Comparison of ENCODE assay signal across 21 cellular contexts in genomic region chr2:6990871-6991270, GRCh38.
DNase-seq lines count a peak whose midpoint lies in the region; ATAC-seq, FAIRE-seq and TF ChIP-seq lines count a peak whose summit lies in the region.
"Had no signal": no experiment of that assay in that cellular context is flagged by ENCODE, and none has a peak within 500 bp of the region (broad histone marks: within the 10 kb centered on the region; RNA-seq: fewer than 3 reads in every experiment).

No MANE protein-coding gene starts in this region.

- no peaks in the 10 kb centered on the region for H4K20me1 ChIP-seq in K562 (replicated peaks; ENCODE audit: control insufficient read depth, insufficient read depth, low read length)
- H4K20me1 ChIP-seq: BLaER1 had no signal

- DNase-seq in A549 (ENCODE audit: low read depth in 1 of 2, low spot score in 1 of 2) (no peak), K562 (ENCODE audit: extremely low read depth in 1 of 4, low spot score in 3 of 4) (no peak), dorsolateral prefrontal cortex (no peak), spleen (no peak), right lobe of liver (no peak), omental fat pad (ENCODE audit: low spot score) (no peak), HT-29 (ENCODE audit: low spot score) (no peak)
- DNase-seq: Caco-2; CD4-positive, CD25-positive, alpha-beta regulatory T cell; CD8-positive, alpha-beta T cell; DMS79; EL; GDM1; GM23248; H9 had no signal

- H3K4me2 ChIP-seq in A549 (no peak overlapping the region), K562 (ENCODE audit: insufficient read depth, low read length) (no peak overlapping the region)
- H3K4me2 ChIP-seq: BLaER1 had no signal

- TF ChIP-seq CTCF in A549 (IDR thresholded peaks at IDR 0.05) (no peak), K562 (IDR thresholded peaks at IDR 0.05 in 2 of 3, conservative IDR thresholded peaks at IDR 0.05 in 1 of 3; ENCODE audit: insufficient read depth in 2 of 3, low read depth in 1 of 3, low read length in 3 of 3) (no peak), dorsolateral prefrontal cortex (IDR thresholded peaks at IDR 0.05 in 54 of 56, conservative IDR thresholded peaks at IDR 0.05 in 2 of 56; ENCODE audit: low read depth in 1 of 56, partially characterized antibody in 56 of 56) (no peak), spleen (IDR thresholded peaks at IDR 0.05 in 8 of 11, conservative IDR thresholded peaks at IDR 0.05 in 3 of 11) (no peak), right lobe of liver (IDR thresholded peaks at IDR 0.05) (no peak), omental fat pad (IDR thresholded peaks at IDR 0.05) (no peak)

- FAIRE-seq in A549 (lab: Jason Lieb, UNC) (no peak), K562 (lab: Jason Lieb, UNC) (no peak)
- FAIRE-seq: GM12878, GM19239 had no signal

- no peak overlapping the region for H3K4me3 ChIP-seq in A549
- no peak overlapping the region for H3K4me3 ChIP-seq in K562
- H3K4me3 ChIP-seq in dorsolateral prefrontal cortex, result no peak overlapping the region
- H3K4me3 ChIP-seq in spleen, result no peak overlapping the region
- H3K4me3 ChIP-seq in right lobe of liver, result no peak overlapping the region
- H3K4me3 ChIP-seq: BLaER1, GM12878, GM23248 had no signal

- WGBS in A549 (ENCODE audit: missing lambda C conversion rate), result 82% methylated on average over 3 of the region's 3 CpGs
- WGBS in K562 (ENCODE audit: insufficient coverage, low coverage, missing lambda C conversion rate), result 53% methylated on average over 3 of the region's 3 CpGs
- WGBS in spleen, 5 donors, result 89 to 98% (median 94%) methylated on average over 3 of the region's 3 CpGs
- WGBS in right lobe of liver (ENCODE audit: insufficient coverage, low coverage, low lambda C conversion rate, missing lambda C conversion rate), result 96% methylated on average over 3 of the region's 3 CpGs

- TF ChIP-seq EP300 in A549 (IDR thresholded peaks at IDR 0.05), result no peak
- TF ChIP-seq EP300 in K562 (IDR thresholded peaks at IDR 0.05; ENCODE audit: low read length), result no peak

- H3K4me1 ChIP-seq in A549 (0 out of 3 replicates have a peak, but pooled peaks cover 4% of the 10 kb centered on the region), K562 (replicated peaks in 1 of 2; ENCODE audit: control insufficient read depth in 2 of 2, insufficient read depth in 2 of 2, low read length in 2 of 2) (peaks cover 3 to 7% of the 10 kb centered on the region in 2 experiments; a peak in 3 of 5 replicates), spleen (peaks cover 19 to 64% (median 41%) of the 10 kb centered on the region in 6 donors), right lobe of liver (no peaks in the 10 kb centered on the region)
- H3K4me1 ChIP-seq: Caco-2 had no signal

- CTCF ChIA-PET in A549 (lab: Yijun Ruan, JAX) (interaction anchor here (0.6 to 1.3 kb wide), 3 partner anchors 17 to 107 kb away, joined by 3 read pairs; no protein-coding TSS in a partner anchor), K562 (lab: Yijun Ruan, JAX; ENCODE audit: low intra/inter-chr PET ratio) (no interaction called here)

- no peak overlapping the region for H2AFZ ChIP-seq in K562 (ENCODE audit: low read depth, low read length)
- H2AFZ ChIP-seq: GM23248 had no signal

- in situ Hi-C loops in K562 (cut with MboI), result no loop called here

- TF ChIP-seq RAD21 in A549 (conservative IDR thresholded peaks at IDR 0.05 in 1 of 2, IDR thresholded peaks at IDR 0.05 in 1 of 2), result no peak
- no peak for TF ChIP-seq RAD21 in K562 (CRISPR knock-in tag; conservative IDR thresholded peaks at IDR 0.05 in 1 of 2, IDR thresholded peaks at IDR 0.05 in 1 of 2)

- no peak for TF ChIP-seq POLR2A in A549 (IDR thresholded peaks at IDR 0.05; ENCODE audit: low read length)
- TF ChIP-seq POLR2A in K562 (conservative IDR thresholded peaks at IDR 0.05), result no peak
- no peak for TF ChIP-seq POLR2A in spleen (IDR thresholded peaks at IDR 0.05)
- TF ChIP-seq POLR2A in right lobe of liver (IDR thresholded peaks at IDR 0.05), result no peak

- no peak overlapping the region for H3K27ac ChIP-seq in A549
- H3K27ac ChIP-seq in K562 (ENCODE audit: extremely low read depth, low read depth, low read length), result no peak overlapping the region
- H3K27ac ChIP-seq in dorsolateral prefrontal cortex, result peak overlapping the region in 50 of 59 donors; percentile 3 to 98 (median 93)
- H3K27ac ChIP-seq in spleen, result peak overlapping the region in 5 of 8 donors; percentile 13 to 78 (median 68)
- H3K27ac ChIP-seq in right lobe of liver, result no peak overlapping the region
- H3K27ac ChIP-seq: BLaER1, C4-2B, GM23248 had no signal

- POLR2A ChIA-PET in A549 (lab: Yijun Ruan, JAX), result no interaction called here
- POLR2A ChIA-PET in K562 (lab: Yijun Ruan, JAX), result interaction anchor here (0.6 kb wide), 1 partner anchor 10 kb away, joined by 3 read pairs; no protein-coding TSS in a partner anchor

- BruUV-seq in K562 (replicated peaks; lab: Mats Ljungman, UMichigan), result no TSS peak

- H3K9me3 ChIP-seq in A549, result peaks cover 4% of the 10 kb centered on the region; the same call in 1 of the 3 replicates
- H3K9me3 ChIP-seq in K562 (replicated peaks; ENCODE audit: control insufficient read depth, insufficient read depth, low read depth, low read length), result no peaks in the 10 kb centered on the region
- peaks cover 0 to 5% (median 0%) of the 10 kb centered on the region in 8 donors for H3K9me3 ChIP-seq in spleen
- no peaks in the 10 kb centered on the region for H3K9me3 ChIP-seq in right lobe of liver
- H3K9me3 ChIP-seq: Caco-2 had no signal

- H3K36me3 ChIP-seq in K562 (ENCODE audit: control insufficient read depth, insufficient read depth, low read length) (no peaks in the 10 kb centered on the region), spleen (peaks cover 0 to 39% (median 0%) of the 10 kb centered on the region in 6 donors), right lobe of liver (no peaks in the 10 kb centered on the region)

- intact Hi-C loops in K562 (cut with micrococcal nuclease), result no loop called here
- intact Hi-C loops in dorsolateral prefrontal cortex (cut with DNase I), result loop anchor here in 1 of 2 donors (5.0 kb wide), 1 partner anchor 69 kb away; no protein-coding TSS in a partner anchor
- intact Hi-C loops in spleen (cut with DNase I; ENCODE audit: low total_unique reads), result no loop called here
- intact Hi-C loops in right lobe of liver (cut with DNase I), result no loop called here

- no peak overlapping the region for H3K9ac ChIP-seq in K562 (ENCODE audit: insufficient read depth in 1 of 2, low read depth in 2 of 2, low read length in 2 of 2)
- H3K9ac ChIP-seq: BLaER1, GM23248 had no signal

- no peaks in the 10 kb centered on the region for H3K9me1 ChIP-seq in K562 (ENCODE audit: control insufficient read depth, insufficient read depth, low read length)

- no peaks in the 10 kb centered on the region; a peak in 1 of 5 replicates for H3K27me3 ChIP-seq in K562 (ENCODE audit: control insufficient read depth in 2 of 2, insufficient read depth in 2 of 2, low read length in 2 of 2)
- no peaks in the 10 kb centered on the region for H3K27me3 ChIP-seq in dorsolateral prefrontal cortex
- no peaks in the 10 kb centered on the region for H3K27me3 ChIP-seq in spleen (replicated peaks in 1 of 7)
- no peaks in the 10 kb centered on the region for H3K27me3 ChIP-seq in right lobe of liver
- H3K27me3 ChIP-seq: BLaER1 had no signal

- no peaks in the 10 kb centered on the region for H3K79me2 ChIP-seq in K562 (ENCODE audit: control insufficient read depth, insufficient read depth, low read length)

- no peak for ATAC-seq in A549
- ATAC-seq in K562, result no peak
- ATAC-seq in right lobe of liver, result no peak
- no peak for ATAC-seq in omental fat pad (ENCODE audit: low FRiP score)
- ATAC-seq in HG03175 (IDR thresholded peaks at IDR 0.05; ENCODE audit: unreplicated experiment), result no peak
- ATAC-seq: CD8-positive, alpha-beta T cell; GM12878; HCT116 had no signal

TF ChIP-seq in A549, 52 proteins besides CTCF, POLR2A, EP300 and RAD21:
- TF ChIP-seq NFE2L2 (conservative IDR thresholded peaks at IDR 0.05; ENCODE audit: low read length), result no peak
- TF ChIP-seq E2F6 (IDR thresholded peaks at IDR 0.05; ENCODE audit: borderline replicate concordance, low read depth), result no peak
- TF ChIP-seq KDM1A (IDR thresholded peaks at IDR 0.05; ENCODE audit: low read depth), result 0 out of 2 replicates have a peak, but pooled peaks have one; percentile 22

TF ChIP-seq in K562, 482 proteins besides CTCF, POLR2A, EP300 and RAD21:
- TF ChIP-seq SAFB (IDR thresholded peaks at IDR 0.05; ENCODE audit: borderline replicate concordance, low read depth, low read length) (no peak), RBM25 (IDR thresholded peaks at IDR 0.05; ENCODE audit: low read depth, low read length, severe bottlenecking) (peak; percentile 52)

Comparison
In these comparisons a context has a peak if more than half of its experiments do, and no peak if none do; other contexts are left out.
1. H3K27ac ChIP-seq: peak in dorsolateral prefrontal cortex (50 of 59) and spleen (5 of 8); none in A549 (0 of 2), K562 (single experiment) and right lobe of liver (0 of 3).
2. Of the 35 proteins assayed by ChIP-seq in both K562 and A549: peak only in K562: none; only in A549: KDM1A; in both: none; in neither: 34.